8 cellular contexts compared by ENCODE assay signal in the genomic region with DNA sequence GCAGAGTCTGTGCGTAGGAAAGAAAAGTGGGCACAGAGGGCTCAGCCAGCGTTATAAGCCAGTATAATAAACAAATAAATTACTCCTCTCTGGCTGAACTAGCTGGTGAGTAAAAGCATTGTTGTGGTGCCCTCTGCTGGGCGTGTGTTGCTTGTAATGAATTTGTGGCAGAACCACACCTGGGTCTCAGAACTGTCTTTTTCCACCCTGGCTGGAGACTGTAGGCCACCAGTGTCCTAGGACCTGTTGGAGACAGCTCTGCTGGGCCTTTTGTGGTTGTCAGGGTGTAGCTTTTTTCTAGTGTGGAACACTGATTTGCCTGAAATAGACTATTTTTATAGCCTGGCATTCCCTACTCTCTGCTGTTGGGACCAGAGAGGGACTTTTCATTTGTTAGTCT.
DNase-seq lines count a peak whose midpoint lies in the region; ATAC-seq and TF ChIP-seq lines count a peak whose summit lies in the region.

No MANE protein-coding gene starts in this region.

- H3K79me2 ChIP-seq in GM23248 (ENCODE audit: insufficient read depth) = no peaks in the 10 kb centered on the region

- no peak overlapping the region for H3K4me2 ChIP-seq in GM23248 (ENCODE audit: unreplicated experiment)

- H3K9me3 ChIP-seq in GM23248 (ENCODE audit: low read depth) (no peaks in the 10 kb centered on the region), WERI-Rb-1 (ENCODE audit: severe bottlenecking) (no peaks in the 10 kb centered on the region)

- H3F3A ChIP-seq in GM23248 (ENCODE audit: insufficient read depth) = no peaks in the 10 kb centered on the region

- TF ChIP-seq CTCF in WERI-Rb-1 (IDR thresholded peaks at IDR 0.05; ENCODE audit: low read depth, low read length) (peak; percentile 74), cardiac fibroblast (IDR thresholded peaks at IDR 0.05; ENCODE audit: low read depth, low read length) (peak; percentile 74), kidney epithelial cell (IDR thresholded peaks at IDR 0.05; ENCODE audit: insufficient read depth, low read length, poor library complexity, severe bottlenecking) (peak; percentile 76)

- peaks cover 4% of the 10 kb centered on the region; the same call in 1 of the 2 replicates for H3K4me1 ChIP-seq in GM23248 (ENCODE audit: insufficient read depth)

- in situ Hi-C loops in GM23248 (cut with MboI) = loop anchor here (10.0 to 25.0 kb wide), 3 partner anchors 194 to 642 kb away; no protein-coding TSS in a partner anchor

- H4K20me1 ChIP-seq in GM23248 (ENCODE audit: insufficient read depth) = no peaks in the 10 kb centered on the region

- peak; percentile 52 for DNase-seq in COR-L47 (lab: John Stamatoyannopoulos, UW)
- peak; percentile 79 for DNase-seq in GM23248
- peak; percentile 1 to 5 for DNase-seq in NCI-H187 (lab: John Stamatoyannopoulos, UW)
- DNase-seq in WERI-Rb-1 = peak; percentile 67
- peak; percentile 81 to 82 for DNase-seq in cardiac fibroblast (ENCODE audit: low read depth in 2 of 2)
- DNase-seq in kidney epithelial cell (ENCODE audit: low read depth) = peak; percentile 25
- DNase-seq in stimulated activated CD4-positive, alpha-beta T cell treated with anti-CD3 and anti-CD28 coated beads, Interleukin-2, amount 100 ng/mL, for 48 hours = peak; percentile 54 to 56

- WGBS in GM23248 (ENCODE audit: low coverage in 1 of 2, low lambda C conversion rate in 2 of 2, missing lambda C conversion rate in 2 of 2), 2 experiments = 2 to 5% methylated on average over 3 of the region's 3 CpGs

- H2AFZ ChIP-seq in GM23248 = no peak overlapping the region

- no peak overlapping the region for H3K27ac ChIP-seq in GM23248
- H3K27ac ChIP-seq in WERI-Rb-1 = no peak overlapping the region

- no peak for ATAC-seq in GM21576 (IDR thresholded peaks at IDR 0.05; ENCODE audit: unreplicated experiment)

- H3K36me3 ChIP-seq in GM23248 (ENCODE audit: low read depth) (no peaks in the 10 kb centered on the region), WERI-Rb-1 (no peaks in the 10 kb centered on the region), kidney epithelial cell (ENCODE audit: control insufficient read depth, insufficient read depth, low read length) (no peaks in the 10 kb centered on the region)

- H3K9ac ChIP-seq in GM23248 = no peak overlapping the region

- no peaks in the 10 kb centered on the region for H3K9me2 ChIP-seq in GM23248 (ENCODE audit: insufficient read depth)

- H3K4me3 ChIP-seq in GM23248 = no peak overlapping the region
- no peak overlapping the region for H3K4me3 ChIP-seq in WERI-Rb-1 (ENCODE audit: low read depth, low read length)
- H3K4me3 ChIP-seq in cardiac fibroblast (replicated peaks in 1 of 2; ENCODE audit: low read depth in 2 of 2, low read length in 2 of 2) = no peak overlapping the region
- no peak overlapping the region for H3K4me3 ChIP-seq in kidney epithelial cell (ENCODE audit: low read depth, low read length)

- no peaks in the 10 kb centered on the region for H3K27me3 ChIP-seq in GM23248 (replicated peaks; ENCODE audit: insufficient read depth)
- no peaks in the 10 kb centered on the region for H3K27me3 ChIP-seq in WERI-Rb-1 (ENCODE audit: insufficient read depth, low read depth, severe bottlenecking)
- no peaks in the 10 kb centered on the region for H3K27me3 ChIP-seq in kidney epithelial cell (ENCODE audit: control insufficient read depth, insufficient read depth, low read length)

Comparison
In these comparisons a context has a peak if more than half of its experiments do, and no peak if none do; other contexts are left out.
1. DNase-seq: peak in every context shown above with its lines; median percentile 82 in cardiac fibroblast; 79 in GM23248; 67 in WERI-Rb-1; 55 in stimulated activated CD4-positive, alpha-beta T cell treated with anti-CD3 and anti-CD28 coated beads, Interleukin-2, amount 100 ng/mL, for 48 hours; 52 in COR-L47; 25 in kidney epithelial cell; 3 in NCI-H187.